In genomic region chr3:180180795-180181194, GRCh38 we compare ENCODE assay signal across 20 cellular contexts.
DNase-seq lines count a peak whose midpoint lies in the region; ATAC-seq, FAIRE-seq and TF ChIP-seq lines count a peak whose summit lies in the region.
"Had no signal": no experiment of that assay in that cellular context is flagged by ENCODE, and none has a peak within 500 bp of the region (broad histone marks: within the 10 kb centered on the region; RNA-seq: fewer than 3 reads in every experiment).

No MANE protein-coding gene starts in this region.

- no TSS peak for BruUV-seq in K562 (replicated peaks; lab: Mats Ljungman, UMichigan)

- FAIRE-seq in D721Med (lab: Jason Lieb, UNC) (peak; percentile 6), K562 (lab: Jason Lieb, UNC) (no peak)

- no peaks in the 10 kb centered on the region for H4K20me1 ChIP-seq in K562 (replicated peaks; ENCODE audit: control insufficient read depth, insufficient read depth, low read length)

- ATAC-seq in K562: no peak

- TF ChIP-seq RAD21 in K562 (CRISPR knock-in tag; conservative IDR thresholded peaks at IDR 0.05 in 1 of 2, IDR thresholded peaks at IDR 0.05 in 1 of 2): no peak

- H3K9ac ChIP-seq in K562 (ENCODE audit: insufficient read depth in 1 of 2, low read depth in 2 of 2, low read length in 2 of 2): no peak overlapping the region
- H3K9ac ChIP-seq in mesenchymal stem cell (ENCODE audit: low read length): peak overlapping the region; percentile 63

- WGBS in K562 (ENCODE audit: insufficient coverage, low coverage, missing lambda C conversion rate): 2% methylated on average over 3 of the region's 3 CpGs
- 52% methylated on average over 1 of the region's 3 CpGs for WGBS in mesenchymal stem cell

- H4K91ac ChIP-seq in mesenchymal stem cell (ENCODE audit: low read length): no peak overlapping the region

- H3K27me3 ChIP-seq in HL-60 (ENCODE audit: insufficient read depth, poor library complexity, severe bottlenecking) (no peaks in the 10 kb centered on the region), K562 (ENCODE audit: control insufficient read depth in 2 of 2, insufficient read depth in 2 of 2, low read length in 2 of 2) (no peaks in the 10 kb centered on the region), mesenchymal stem cell (ENCODE audit: control insufficient read depth in 1 of 2, insufficient read depth in 1 of 2, low read length in 2 of 2) (no peaks in the 10 kb centered on the region)
- H3K27me3 ChIP-seq: cardiac muscle cell, sigmoid colon, SJSA1 had no signal

- no peak for TF ChIP-seq CTCF in D721Med (IDR thresholded peaks at IDR 0.05; ENCODE audit: insufficient read depth, missing control alignments)
- TF ChIP-seq CTCF in HL-60 (IDR thresholded peaks at IDR 0.05; ENCODE audit: insufficient read depth, low read length): no peak
- TF ChIP-seq CTCF in K562 (IDR thresholded peaks at IDR 0.05 in 2 of 3, conservative IDR thresholded peaks at IDR 0.05 in 1 of 3; ENCODE audit: insufficient read depth in 2 of 3, low read depth in 1 of 3, low read length in 3 of 3): no peak

- H3K23ac ChIP-seq in mesenchymal stem cell (ENCODE audit: low read length in 2 of 2): no peak overlapping the region

- TF ChIP-seq EP300 in K562 (IDR thresholded peaks at IDR 0.05; ENCODE audit: low read length): no peak

- no peaks in the 10 kb centered on the region for H3K9me1 ChIP-seq in K562 (ENCODE audit: control insufficient read depth, insufficient read depth, low read length)

- no peak overlapping the region for H3K4me2 ChIP-seq in K562 (ENCODE audit: insufficient read depth, low read length)
- H3K4me2 ChIP-seq in mesenchymal stem cell (ENCODE audit: low read length, poor library complexity, severe bottlenecking): no peak overlapping the region

- no peaks in the 10 kb centered on the region for H3K79me2 ChIP-seq in K562 (ENCODE audit: control insufficient read depth, insufficient read depth, low read length)

- POLR2A ChIA-PET in K562 (lab: Yijun Ruan, JAX): no interaction called here

- intact Hi-C loops in K562 (cut with micrococcal nuclease): no loop called here

- H2AFZ ChIP-seq in K562 (ENCODE audit: low read depth, low read length) (no peak overlapping the region), mesenchymal stem cell (ENCODE audit: low read depth, low read length) (no peak overlapping the region)

- no peak overlapping the region for H3K27ac ChIP-seq in HL-60 (replicated peaks)
- H3K27ac ChIP-seq in K562 (ENCODE audit: extremely low read depth, low read depth, low read length): no peak overlapping the region
- H3K27ac ChIP-seq in mesenchymal stem cell (ENCODE audit: low read length, poor library complexity, severe bottlenecking): no peak overlapping the region
- H3K27ac ChIP-seq: cardiac muscle cell, left ventricle myocardium inferior, sigmoid colon, SJSA1 had no signal

- no peaks in the 10 kb centered on the region for H3K36me3 ChIP-seq in K562 (ENCODE audit: control insufficient read depth, insufficient read depth, low read length)
- H3K36me3 ChIP-seq in mesenchymal stem cell (ENCODE audit: control insufficient read depth in 1 of 2, insufficient read depth in 2 of 2, low read depth in 1 of 2, low read length in 2 of 2): no peaks in the 10 kb centered on the region
- H3K36me3 ChIP-seq: cardiac muscle cell, left ventricle myocardium inferior, sigmoid colon, SJSA1 had no signal

- H2BK120ac ChIP-seq in mesenchymal stem cell (ENCODE audit: low read depth, low read length): no peak overlapping the region

- no peak for DNase-seq in D721Med (ENCODE audit: insufficient read length, low spot score)
- DNase-seq in HL-60 (ENCODE audit: low read depth in 1 of 2, low spot score in 1 of 2): peak; percentile 3 to 56
- DNase-seq in K562 (ENCODE audit: extremely low read depth in 1 of 4, low spot score in 3 of 4): no peak
- no peak for DNase-seq in mesenchymal stem cell
- DNase-seq in activated CD8-positive, alpha-beta memory T cell treated with anti-CD3 and anti-CD28 coated beads for 24 hours: no peak
- no peak for DNase-seq in activated naive CD4-positive, alpha-beta T cell treated with Interleukin-2 at 50 U/mL for 16 hours
- DNase-seq in NCI-H128 (lab: John Stamatoyannopoulos, UW; ENCODE audit: unreplicated experiment): no peak
- DNase-seq: activated CD4-positive, alpha-beta T cell treated with anti-CD3 and anti-CD28 coated beads for 1 hour; activated naive CD4-positive, alpha-beta T cell treated with anti-CD3 and anti-CD28 coated beads, Interleukin-2, amount 50 U/mL, for 16 hours; DMS79 treated with DMSO at 0.1 percent for 48 hours; effector CD8-positive, alpha-beta T cell; KG1; left ventricle myocardium inferior; NCI-H1417 treated with DMSO at 0.1 percent for 48 hours; NCI-H446; occipital lobe; sigmoid colon; stimulated activated CD4-positive, alpha-beta T cell treated with anti-CD3 and anti-CD28 coated beads, Interleukin-2, amount 100 ng/mL, for 48 hours had no signal

- TF ChIP-seq POLR2A in K562 (conservative IDR thresholded peaks at IDR 0.05): no peak

- H2BK15ac ChIP-seq in mesenchymal stem cell (ENCODE audit: low read depth, poor library complexity, severe bottlenecking): no peak overlapping the region

- H3K18ac ChIP-seq in mesenchymal stem cell (ENCODE audit: low read depth in 1 of 2, low read length in 2 of 2): no peak overlapping the region

- no peak overlapping the region for H2BK5ac ChIP-seq in mesenchymal stem cell (ENCODE audit: low read depth, low read length, poor library complexity, severe bottlenecking)

- no peaks in the 10 kb centered on the region for H3K79me1 ChIP-seq in mesenchymal stem cell (replicated peaks; ENCODE audit: low read length, poor library complexity, severe bottlenecking)

- H3K14ac ChIP-seq in mesenchymal stem cell (ENCODE audit: low read length in 2 of 2): no peak overlapping the region

- H2BK12ac ChIP-seq in mesenchymal stem cell (ENCODE audit: low read length in 2 of 2): no peak overlapping the region

- H4K8ac ChIP-seq in mesenchymal stem cell (ENCODE audit: low read length): no peak overlapping the region

- H3K4ac ChIP-seq in mesenchymal stem cell (ENCODE audit: low read depth in 1 of 2, low read length in 2 of 2): no peak overlapping the region

- H3K4me3 ChIP-seq in HL-60 (replicated peaks; ENCODE audit: insufficient read depth, low read length) (no peak overlapping the region), K562 (no peak overlapping the region), mesenchymal stem cell (ENCODE audit: insufficient read depth in 1 of 2, low read depth in 1 of 2, low read length in 2 of 2) (peak overlapping the region in 1 of 2 experiments; percentile 19)
- H3K4me3 ChIP-seq: cardiac muscle cell, left ventricle myocardium inferior, sigmoid colon, SJSA1 had no signal

- CTCF ChIA-PET in K562 (lab: Yijun Ruan, JAX; ENCODE audit: low intra/inter-chr PET ratio): no interaction called here

- no peak overlapping the region for H2AK5ac ChIP-seq in mesenchymal stem cell (ENCODE audit: low read length, severe bottlenecking)

- H3K4me1 ChIP-seq in K562 (replicated peaks in 1 of 2; ENCODE audit: control insufficient read depth in 2 of 2, insufficient read depth in 2 of 2, low read length in 2 of 2): no peaks in the 10 kb centered on the region
- H3K4me1 ChIP-seq in mesenchymal stem cell (ENCODE audit: control insufficient read depth, insufficient read depth, low read depth, low read length): no peaks in the 10 kb centered on the region
- H3K4me1 ChIP-seq: left ventricle myocardium inferior, sigmoid colon, SJSA1 had no signal

- in situ Hi-C loops in K562 (cut with MboI): no loop called here

- H3K9me3 ChIP-seq in K562 (replicated peaks; ENCODE audit: control insufficient read depth, insufficient read depth, low read depth, low read length) (no peaks in the 10 kb centered on the region), mesenchymal stem cell (ENCODE audit: control insufficient read depth, low read length) (no peaks in the 10 kb centered on the region)
- H3K9me3 ChIP-seq: left ventricle myocardium inferior, sigmoid colon, SJSA1 had no signal

TF ChIP-seq in K562, 482 proteins besides CTCF, POLR2A, EP300 and RAD21:
- TF ChIP-seq XRCC3 (IDR thresholded peaks at IDR 0.05) (no peak), HDAC1 (IDR thresholded peaks at IDR 0.05) (no peak), HINFP (tag; conservative IDR thresholded peaks at IDR 0.05; ENCODE audit: low read depth) (no peak), CEBPG (CRISPR knock-in tag; IDR thresholded peaks at IDR 0.05) (no peak), CEBPG (tag; conservative IDR thresholded peaks at IDR 0.05 in 1 of 2, IDR thresholded peaks at IDR 0.05 in 1 of 2) (peak; percentile 23 to 55; a peak in 2 of 4 replicates), SPI1 (IDR thresholded peaks at IDR 0.05; ENCODE audit: borderline replicate concordance, low read depth, low read length) (no peak), CEBPB (tag; IDR thresholded peaks at IDR 0.05) (peak; percentile 63)
TF ChIP-seq in K562: peak in this region for 2.

Comparison
In these comparisons a context has a peak if more than half of its experiments do, and no peak if none do; other contexts are left out.
1. DNase-seq: peak in HL-60 (2 of 2); none in D721Med (single experiment), K562 (0 of 4), mesenchymal stem cell (single experiment), activated CD8-positive, alpha-beta memory T cell treated with anti-CD3 and anti-CD28 coated beads for 24 hours (single experiment), activated naive CD4-positive, alpha-beta T cell treated with Interleukin-2 at 50 U/mL for 16 hours (single experiment) and NCI-H128 (single experiment).